3 cellular contexts compared by ENCODE assay signal in the genomic region with DNA sequence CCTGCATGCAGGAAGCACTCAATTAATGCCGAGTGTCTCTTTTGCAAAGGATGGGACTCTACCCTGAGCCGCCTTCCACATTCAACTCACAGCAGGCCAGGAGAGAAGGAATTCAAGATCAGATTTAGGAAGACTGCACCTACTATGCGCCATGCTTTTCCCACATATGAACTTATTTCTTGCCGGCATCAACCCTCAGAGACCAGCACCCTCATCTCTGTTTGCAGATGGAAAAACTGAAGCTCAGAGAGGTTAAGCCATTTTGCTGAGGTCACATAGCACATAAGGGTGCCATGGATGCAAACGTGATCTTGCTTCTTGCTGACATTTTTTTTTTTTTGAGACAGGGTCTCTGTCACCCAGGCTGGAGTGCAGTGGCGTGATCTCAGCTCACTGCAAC.
A peak's percentile ranks its signal among the peaks of the same experiment; 100 is the strongest.
TF ChIP-seq lines count a peak whose summit lies in the region.

No MANE protein-coding gene starts in this region.

TF ChIP-seq in A549, 52 proteins besides CTCF, POLR2A, EP300 and RAD21:
- TF ChIP-seq FOSL2 (IDR thresholded peaks at IDR 0.05), result no peak
- TF ChIP-seq FOSL2 (CRISPR knock-in tag; IDR thresholded peaks at IDR 0.05), result no peak
- no peak for TF ChIP-seq NR3C1 (IDR thresholded peaks at IDR 0.05)
- TF ChIP-seq CHD4 (IDR thresholded peaks at IDR 0.05; ENCODE audit: borderline replicate concordance), result 0 out of 2 replicates have a peak, but pooled peaks have one; percentile 18

TF ChIP-seq in GM23338, 12 proteins besides CTCF, POLR2A, EP300 and RAD21 (continues in another document):
- TF ChIP-seq, protein P1, sequence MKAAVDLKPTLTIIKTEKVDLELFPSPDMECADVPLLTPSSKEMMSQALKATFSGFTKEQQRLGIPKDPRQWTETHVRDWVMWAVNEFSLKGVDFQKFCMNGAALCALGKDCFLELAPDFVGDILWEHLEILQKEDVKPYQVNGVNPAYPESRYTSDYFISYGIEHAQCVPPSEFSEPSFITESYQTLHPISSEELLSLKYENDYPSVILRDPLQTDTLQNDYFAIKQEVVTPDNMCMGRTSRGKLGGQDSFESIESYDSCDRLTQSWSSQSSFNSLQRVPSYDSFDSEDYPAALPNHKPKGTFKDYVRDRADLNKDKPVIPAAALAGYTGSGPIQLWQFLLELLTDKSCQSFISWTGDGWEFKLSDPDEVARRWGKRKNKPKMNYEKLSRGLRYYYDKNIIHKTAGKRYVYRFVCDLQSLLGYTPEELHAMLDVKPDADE (IDR thresholded peaks at IDR 0.05), result no peak
- no peak for TF ChIP-seq NANOG (IDR thresholded peaks at IDR 0.05; ENCODE audit: borderline replicate concordance)
- TF ChIP-seq, protein P2, sequence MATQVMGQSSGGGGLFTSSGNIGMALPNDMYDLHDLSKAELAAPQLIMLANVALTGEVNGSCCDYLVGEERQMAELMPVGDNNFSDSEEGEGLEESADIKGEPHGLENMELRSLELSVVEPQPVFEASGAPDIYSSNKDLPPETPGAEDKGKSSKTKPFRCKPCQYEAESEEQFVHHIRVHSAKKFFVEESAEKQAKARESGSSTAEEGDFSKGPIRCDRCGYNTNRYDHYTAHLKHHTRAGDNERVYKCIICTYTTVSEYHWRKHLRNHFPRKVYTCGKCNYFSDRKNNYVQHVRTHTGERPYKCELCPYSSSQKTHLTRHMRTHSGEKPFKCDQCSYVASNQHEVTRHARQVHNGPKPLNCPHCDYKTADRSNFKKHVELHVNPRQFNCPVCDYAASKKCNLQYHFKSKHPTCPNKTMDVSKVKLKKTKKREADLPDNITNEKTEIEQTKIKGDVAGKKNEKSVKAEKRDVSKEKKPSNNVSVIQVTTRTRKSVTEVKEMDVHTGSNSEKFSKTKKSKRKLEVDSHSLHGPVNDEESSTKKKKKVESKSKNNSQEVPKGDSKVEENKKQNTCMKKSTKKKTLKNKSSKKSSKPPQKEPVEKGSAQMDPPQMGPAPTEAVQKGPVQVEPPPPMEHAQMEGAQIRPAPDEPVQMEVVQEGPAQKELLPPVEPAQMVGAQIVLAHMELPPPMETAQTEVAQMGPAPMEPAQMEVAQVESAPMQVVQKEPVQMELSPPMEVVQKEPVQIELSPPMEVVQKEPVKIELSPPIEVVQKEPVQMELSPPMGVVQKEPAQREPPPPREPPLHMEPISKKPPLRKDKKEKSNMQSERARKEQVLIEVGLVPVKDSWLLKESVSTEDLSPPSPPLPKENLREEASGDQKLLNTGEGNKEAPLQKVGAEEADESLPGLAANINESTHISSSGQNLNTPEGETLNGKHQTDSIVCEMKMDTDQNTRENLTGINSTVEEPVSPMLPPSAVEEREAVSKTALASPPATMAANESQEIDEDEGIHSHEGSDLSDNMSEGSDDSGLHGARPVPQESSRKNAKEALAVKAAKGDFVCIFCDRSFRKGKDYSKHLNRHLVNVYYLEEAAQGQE (IDR thresholded peaks at IDR 0.05; ENCODE audit: unreplicated experiment), result no peak
- TF ChIP-seq EZH2phosphoT487 (IDR thresholded peaks at IDR 0.05; ENCODE audit: unreplicated experiment), result no peak
- TF ChIP-seq POLR2AphosphoS5 (IDR thresholded peaks at IDR 0.05; ENCODE audit: low read depth), result no peak
- TF ChIP-seq ZNF114 (CRISPR knock-in tag; IDR thresholded peaks at IDR 0.05), result no peak
- TF ChIP-seq STAT1 (IDR thresholded peaks at IDR 0.05; ENCODE audit: unreplicated experiment), result no peak
- TF ChIP-seq EZH2 (IDR thresholded peaks at IDR 0.05; ENCODE audit: low read depth, unreplicated experiment), result no peak
- no peak for TF ChIP-seq CREB1 (CRISPR knock-in tag; IDR thresholded peaks at IDR 0.05; ENCODE audit: low read depth)
- no peak for TF ChIP-seq ZNF331 (CRISPR knock-in tag; IDR thresholded peaks at IDR 0.05; ENCODE audit: low read depth)
- no peak for TF ChIP-seq JUNB (IDR thresholded peaks at IDR 0.05; ENCODE audit: unreplicated experiment)

TF ChIP-seq in K562, 482 proteins besides CTCF, POLR2A, EP300 and RAD21:
- no peak for TF ChIP-seq NFIX (CRISPR knock-in tag; IDR thresholded peaks at IDR 0.05; ENCODE audit: low read depth)
- no peak for TF ChIP-seq MEF2D (tag; conservative IDR thresholded peaks at IDR 0.05; ENCODE audit: low read depth)
- no peak for TF ChIP-seq SIX5 (IDR thresholded peaks at IDR 0.05; ENCODE audit: borderline replicate concordance in 1 of 2, insufficient read depth in 1 of 2, low read depth in 1 of 2, low read length in 2 of 2)
- TF ChIP-seq EGR1 (conservative IDR thresholded peaks at IDR 0.05), result no peak
- no peak for TF ChIP-seq LARP7 (IDR thresholded peaks at IDR 0.05)
- peak; percentile 27 for TF ChIP-seq ZFP36 (IDR thresholded peaks at IDR 0.05; ENCODE audit: low read depth, low read length, partially characterized antibody)
- peak; percentile 51 for TF ChIP-seq RBM25 (IDR thresholded peaks at IDR 0.05; ENCODE audit: low read depth, low read length, severe bottlenecking)
- TF ChIP-seq SOX6 (IDR thresholded peaks at IDR 0.05), result no peak
- peak; percentile 27; the same call in 1 of the 2 replicates for TF ChIP-seq BCOR (IDR thresholded peaks at IDR 0.05)
- peak; percentile 96 for TF ChIP-seq ZKSCAN1 (IDR thresholded peaks at IDR 0.05; ENCODE audit: low read depth, low read length)
- TF ChIP-seq ZNF699 (CRISPR knock-in tag; IDR thresholded peaks at IDR 0.05; ENCODE audit: insufficient replicate concordance), result no peak
- TF ChIP-seq, protein P3, sequence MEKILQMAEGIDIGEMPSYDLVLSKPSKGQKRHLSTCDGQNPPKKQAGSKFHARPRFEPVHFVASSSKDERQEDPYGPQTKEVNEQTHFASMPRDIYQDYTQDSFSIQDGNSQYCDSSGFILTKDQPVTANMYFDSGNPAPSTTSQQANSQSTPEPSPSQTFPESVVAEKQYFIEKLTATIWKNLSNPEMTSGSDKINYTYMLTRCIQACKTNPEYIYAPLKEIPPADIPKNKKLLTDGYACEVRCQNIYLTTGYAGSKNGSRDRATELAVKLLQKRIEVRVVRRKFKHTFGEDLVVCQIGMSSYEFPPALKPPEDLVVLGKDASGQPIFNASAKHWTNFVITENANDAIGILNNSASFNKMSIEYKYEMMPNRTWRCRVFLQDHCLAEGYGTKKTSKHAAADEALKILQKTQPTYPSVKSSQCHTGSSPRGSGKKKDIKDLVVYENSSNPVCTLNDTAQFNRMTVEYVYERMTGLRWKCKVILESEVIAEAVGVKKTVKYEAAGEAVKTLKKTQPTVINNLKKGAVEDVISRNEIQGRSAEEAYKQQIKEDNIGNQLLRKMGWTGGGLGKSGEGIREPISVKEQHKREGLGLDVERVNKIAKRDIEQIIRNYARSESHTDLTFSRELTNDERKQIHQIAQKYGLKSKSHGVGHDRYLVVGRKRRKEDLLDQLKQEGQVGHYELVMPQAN (IDR thresholded peaks at IDR 0.05; ENCODE audit: borderline replicate concordance), result no peak
- no peak for TF ChIP-seq ZNF133 (CRISPR knock-in tag; IDR thresholded peaks at IDR 0.05)
TF ChIP-seq in K562: peak in this region for 4.
